Comparison of ENCODE assay signal across 8 cellular contexts in genomic region chr9:72203205-72203803, GRCh38. TPM values are rescaled to one million over a fixed set of nuclear protein-coding genes. Genes with fewer than 3 reads are reported as not detected.
DNase-seq lines count a peak whose midpoint lies in the region; ATAC-seq, FAIRE-seq and TF ChIP-seq lines count a peak whose summit lies in the region.

No MANE protein-coding gene starts in this region.

- H3K4me3 ChIP-seq in DND-41 (ENCODE audit: low read depth in 1 of 2, low read length in 2 of 2) (no peak overlapping the region), Panc1 (ENCODE audit: low read depth in 2 of 2, low read length in 2 of 2) (no peak overlapping the region)

- DNase-seq in DND-41 (peak; percentile 12), Panc1 (ENCODE audit: low read depth, low spot score) (peak; percentile 18), fibroblast of peridontal ligament (ENCODE audit: extremely low read depth) (peak; percentile 18), urothelium cell line (ENCODE audit: low spot score) (peak; percentile 56), GOT3 (lab: John Stamatoyannopoulos, UW) (no peak)
- no peak for DNase-seq in natural killer cell treated with Interleukin-12 subunit alpha and Interleukin-12 subunit beta and Interleukin-15 and Interleukin-18, amount 100 ng/mL, for 72 hours (ENCODE audit: low spot score)

- ATAC-seq in DND-41 (ENCODE audit: insufficient read depth, low read depth) = peak; percentile 74; the same call in 2 of the 3 replicates
- ATAC-seq in GM19351 (IDR thresholded peaks at IDR 0.05; ENCODE audit: unreplicated experiment) = peak; percentile 71
- peak; percentile 51 for ATAC-seq in HG03196 (IDR thresholded peaks at IDR 0.05; ENCODE audit: unreplicated experiment)
- ATAC-seq in Panc1 = peak; percentile 92
- no peak for ATAC-seq in natural killer cell treated with Interleukin-12 subunit alpha and Interleukin-12 subunit beta and Interleukin-15 and Interleukin-18, amount 100 ng/mL, for 72 hours

- no peaks in the 10 kb centered on the region for H3K4me1 ChIP-seq in DND-41 (ENCODE audit: insufficient read depth, low read length)
- no peaks in the 10 kb centered on the region for H3K4me1 ChIP-seq in Panc1 (ENCODE audit: control insufficient read depth, insufficient read depth, low read length)

- no peaks in the 10 kb centered on the region for H3K79me2 ChIP-seq in DND-41 (ENCODE audit: insufficient read depth, low read length)

- no TSS peak for BruUV-seq in Panc1 (replicated peaks; lab: Mats Ljungman, UMichigan)

- H3K4me2 ChIP-seq in DND-41 (ENCODE audit: insufficient read depth, low read length) = no peak overlapping the region

- H3K27ac ChIP-seq in DND-41 (ENCODE audit: low read length) (no peak overlapping the region), Panc1 (ENCODE audit: low read length) (no peak overlapping the region)

- no peak overlapping the region for H3K4me3 Mint-ChIP-seq in natural killer cell treated with Interleukin-12 subunit alpha and Interleukin-12 subunit beta and Interleukin-15 and Interleukin-18, amount 100 ng/mL, for 72 hours

- no peaks in the 10 kb centered on the region for H3K36me3 ChIP-seq in DND-41 (ENCODE audit: insufficient read depth, low read length)
- no peaks in the 10 kb centered on the region for H3K36me3 ChIP-seq in Panc1 (ENCODE audit: control insufficient read depth, insufficient read depth, low read length)

- no peak overlapping the region for H3K9ac ChIP-seq in DND-41 (ENCODE audit: low read depth, low read length)

- POLR2A ChIA-PET in Panc1 (lab: Charles Lee) = no interaction called here

- H3K4me1 Mint-ChIP-seq in natural killer cell treated with Interleukin-12 subunit alpha and Interleukin-12 subunit beta and Interleukin-15 and Interleukin-18, amount 100 ng/mL, for 72 hours (ENCODE audit: low read depth in 2 of 2) = no peaks in the 10 kb centered on the region

- H2AFZ ChIP-seq in DND-41 (ENCODE audit: low read depth, low read length) = no peak overlapping the region

- no peak overlapping the region for H3K27ac Mint-ChIP-seq in natural killer cell treated with Interleukin-12 subunit alpha and Interleukin-12 subunit beta and Interleukin-15 and Interleukin-18, amount 100 ng/mL, for 72 hours

- H4K20me1 ChIP-seq in DND-41 (ENCODE audit: insufficient read depth, low read length) = no peaks in the 10 kb centered on the region

- CTCF ChIA-PET in Panc1 (lab: Charles Lee) = interaction anchor here (0.9 to 1.1 kb wide), 2 partner anchors 164 to 169 kb away, joined by 3 to 5 read pairs; no protein-coding TSS in a partner anchor

- no peaks in the 10 kb centered on the region for H3K9me3 ChIP-seq in DND-41 (ENCODE audit: insufficient read depth, low read length, severe bottlenecking)
- no peaks in the 10 kb centered on the region for H3K9me3 ChIP-seq in Panc1 (ENCODE audit: control insufficient read depth, insufficient read depth, low read depth, low read length)

- H3K27me3 ChIP-seq in DND-41 (ENCODE audit: insufficient read depth, low read length, poor library complexity) (peaks cover 11% of the 10 kb centered on the region), Panc1 (ENCODE audit: control insufficient read depth, insufficient read depth, low read length) (no peaks in the 10 kb centered on the region)

- no peaks in the 10 kb centered on the region for H3K36me3 Mint-ChIP-seq in natural killer cell treated with Interleukin-12 subunit alpha and Interleukin-12 subunit beta and Interleukin-15 and Interleukin-18, amount 100 ng/mL, for 72 hours

- no peak for FAIRE-seq in urothelium cell line (lab: Jason Lieb, UNC)

- intact Hi-C loops in Panc1 (cut with micrococcal nuclease; ENCODE audit: unreplicated experiment) = loop anchor here (5.0 kb wide), 2 partner anchors 69 to 166 kb away; no protein-coding TSS in a partner anchor

- peak; percentile 58 for TF ChIP-seq CTCF in DND-41 (IDR thresholded peaks at IDR 0.05; ENCODE audit: borderline replicate concordance, extremely low read depth, low read length, poor library complexity, severe bottlenecking)
- peak; percentile 77 for TF ChIP-seq CTCF in Panc1 (IDR thresholded peaks at IDR 0.05)

- in situ Hi-C loops in Panc1 (cut with HindIII; ENCODE audit: low pct_unique_long_range_greater_than_20kb, low sequenced_read_pairs) = no loop called here

- H3K27me3 Mint-ChIP-seq in natural killer cell treated with Interleukin-12 subunit alpha and Interleukin-12 subunit beta and Interleukin-15 and Interleukin-18, amount 100 ng/mL, for 72 hours = peaks cover 8 to 19% of the 10 kb centered on the region in 2 donors

- no peaks in the 10 kb centered on the region for H3K9me3 Mint-ChIP-seq in natural killer cell treated with Interleukin-12 subunit alpha and Interleukin-12 subunit beta and Interleukin-15 and Interleukin-18, amount 100 ng/mL, for 72 hours

RNA-seq across cellular contexts. Expression of gene GDA, which starts 54.1 kb away (rescaled TPM):
- total RNA-seq in Panc1 (2021; ENCODE audit: unreplicated experiment) = 5.0 TPM
- polyA plus RNA-seq in Panc1 (2012; ENCODE audit: insufficient read length) = 3.0 TPM
- total RNA-seq in natural killer cell treated with Interleukin-12 subunit alpha and Interleukin-12 subunit beta and Interleukin-15 and Interleukin-18, amount 100 ng/mL, for 72 hours = not detected

Comparison
In these comparisons a context has a peak if more than half of its experiments do, and no peak if none do; other contexts are left out.
1. ATAC-seq: peak in DND-41 (single experiment), GM19351 (single experiment), HG03196 (single experiment) and Panc1 (single experiment); none in natural killer cell treated with Interleukin-12 subunit alpha and Interleukin-12 subunit beta and Interleukin-15 and Interleukin-18, amount 100 ng/mL, for 72 hours (0 of 2).
2. DNase-seq: peak in DND-41 (single experiment), Panc1 (single experiment), fibroblast of peridontal ligament (single experiment) and urothelium cell line (single experiment); none in natural killer cell treated with Interleukin-12 subunit alpha and Interleukin-12 subunit beta and Interleukin-15 and Interleukin-18, amount 100 ng/mL, for 72 hours (single experiment) and GOT3 (single experiment).